Comparison of ENCODE assay signal across 11 cellular contexts in genomic region chr2:127051780-127052067, GRCh38.
"Had no signal": no experiment of that assay in that cellular context is flagged by ENCODE, and none has a peak within 500 bp of the region (broad histone marks: within the 10 kb centered on the region; RNA-seq: fewer than 3 reads in every experiment).

No MANE protein-coding gene starts in this region.

- H3K27me3 ChIP-seq: ascending aorta, ovary, right lobe of liver, thyroid gland had no signal

- H3K27ac ChIP-seq: ascending aorta, ovary, right lobe of liver, thyroid gland had no signal

- H3K4me3 ChIP-seq: ascending aorta, ovary, right lobe of liver, thyroid gland had no signal

- DNase-seq: activated CD4-positive, alpha-beta memory T cell treated with anti-CD3 and anti-CD28 coated beads, Interleukin-2, amount 10 ng/mL, durations not matched to agents 7 days and 5 days; activated CD8-positive, alpha-beta memory T cell treated with anti-CD3 and anti-CD28 coated beads, Interleukin-2, amount 10 ng/mL, durations not matched to agents 7 days and 5 days; activated naive CD4-positive, alpha-beta T cell treated with anti-CD3 and anti-CD28 coated beads for 36 hours; cortex of kidney; effector CD4-positive, alpha-beta T cell; kidney glomerular epithelial cell; stimulated activated CD4-positive, alpha-beta T cell treated with anti-CD3 and anti-CD28 coated beads, Interleukin-4, amount 100 ng/mL, for 4 hours; thyroid gland had no signal
